Comparison of ENCODE assay signal across 8 cellular contexts in the genomic region with DNA sequence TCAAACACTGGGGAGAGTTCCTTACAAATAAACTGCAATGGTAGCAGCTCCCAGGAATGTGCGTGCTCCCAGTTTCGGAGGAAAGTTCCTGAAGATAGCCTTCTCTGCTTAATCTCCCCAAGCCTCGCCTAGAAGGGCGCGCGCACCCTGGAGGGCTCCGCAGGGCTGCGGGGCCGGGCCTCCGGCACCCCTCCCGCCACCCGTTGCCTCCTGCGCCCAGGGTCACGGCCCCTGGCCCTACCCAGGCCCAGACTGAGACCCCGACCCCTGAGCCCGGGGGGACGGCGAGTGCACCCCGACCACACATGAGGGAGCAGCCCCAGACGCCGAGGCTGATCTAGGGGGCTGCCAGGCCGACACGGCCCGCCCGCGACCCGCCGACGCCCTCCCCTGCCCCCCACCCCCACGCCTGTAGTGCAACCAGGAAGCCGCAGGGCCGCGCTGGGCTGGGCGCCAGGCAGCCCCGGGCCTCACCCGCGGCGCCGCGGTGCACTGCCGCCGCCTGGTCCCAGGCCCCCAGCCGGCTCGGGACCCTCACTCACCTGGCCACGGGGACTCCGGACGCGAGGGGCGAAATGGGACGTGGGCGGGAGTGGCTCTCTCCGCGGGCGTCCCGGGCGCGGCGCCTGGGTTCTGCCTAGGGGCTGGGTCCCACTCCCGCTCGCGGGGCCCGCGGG. TPM values are rescaled to one million over a fixed set of nuclear protein-coding genes. Genes with fewer than 3 reads are reported as not detected.
DNase-seq lines count a peak whose midpoint lies in the region; ATAC-seq and TF ChIP-seq lines count a peak whose summit lies in the region.

No MANE protein-coding gene starts in this region.

- peak overlapping the region; percentile 93 for H3K4me3 Mint-ChIP-seq in activated naive CD8-positive, alpha-beta T cell treated with anti-CD3 and anti-CD28 coated beads, Interleukin-2, amount 10 ng/mL, durations not matched to agents 7 days and 5 days

- no peak for TF ChIP-seq POLR2A in gastrocnemius medialis (IDR thresholded peaks at IDR 0.05)

- peaks cover 41% of the 10 kb centered on the region for H3K4me1 Mint-ChIP-seq in activated naive CD8-positive, alpha-beta T cell treated with anti-CD3 and anti-CD28 coated beads, Interleukin-2, amount 10 ng/mL, durations not matched to agents 7 days and 5 days

- in situ Hi-C loops in gastrocnemius medialis (cut with MboI; ENCODE audit: low sequenced_read_pairs in 4 of 4): loop anchor here (5.0 to 25.0 kb wide), 5 partner anchors 43 to 143 kb away; no protein-coding TSS in a partner anchor

- H3K27ac ChIP-seq in gastrocnemius medialis: peak overlapping the region; percentile 95 to 100 (median 98)

- POLR2A ChIA-PET in activated naive CD8-positive, alpha-beta T cell treated with anti-CD3 and anti-CD28 coated beads, Interleukin-2, amount 10 ng/mL, durations not matched to agents 7 days and 5 days (lab: Charles Lee): interaction anchor here (0.8 to 3.9 kb wide), 9 partner anchors 8 to 61 kb away, joined by 3 to 77 read pairs (median 4); no protein-coding TSS in a partner anchor

- intact Hi-C loops in gastrocnemius medialis (cut with DNase I; ENCODE audit: low total_unique reads): loop anchor here (1.0 to 5.0 kb wide), 5 partner anchors 39 to 858 kb away; a partner anchor contains a TSS

- H3K27me3 ChIP-seq in gastrocnemius medialis: no peaks in the 10 kb centered on the region

- ATAC-seq in GM18498 (IDR thresholded peaks at IDR 0.05; ENCODE audit: unreplicated experiment): peak; percentile 43
- peak; percentile 35 for ATAC-seq in activated naive CD8-positive, alpha-beta T cell treated with anti-CD3 and anti-CD28 coated beads, Interleukin-2, amount 10 ng/mL, durations not matched to agents 7 days and 5 days (ENCODE audit: low read depth)
- ATAC-seq in gastrocnemius medialis: peak; percentile 21 to 24

- H3K36me3 Mint-ChIP-seq in activated naive CD8-positive, alpha-beta T cell treated with anti-CD3 and anti-CD28 coated beads, Interleukin-2, amount 10 ng/mL, durations not matched to agents 7 days and 5 days: peaks cover 22% of the 10 kb centered on the region

- H3K9me3 Mint-ChIP-seq in activated naive CD8-positive, alpha-beta T cell treated with anti-CD3 and anti-CD28 coated beads, Interleukin-2, amount 10 ng/mL, durations not matched to agents 7 days and 5 days: no peaks in the 10 kb centered on the region

- TF ChIP-seq CTCF in gastrocnemius medialis (IDR thresholded peaks at IDR 0.05 in 4 of 5, conservative IDR thresholded peaks at IDR 0.05 in 1 of 5): peak in 1 of 5 experiments; percentile 12

- H3K27ac Mint-ChIP-seq in activated naive CD8-positive, alpha-beta T cell treated with anti-CD3 and anti-CD28 coated beads, Interleukin-2, amount 10 ng/mL, durations not matched to agents 7 days and 5 days: peak overlapping the region; percentile 89

- H3K4me3 ChIP-seq in gastrocnemius medialis: peak overlapping the region; percentile 69 to 97 (median 78)

- H3K27me3 Mint-ChIP-seq in activated naive CD8-positive, alpha-beta T cell treated with anti-CD3 and anti-CD28 coated beads, Interleukin-2, amount 10 ng/mL, durations not matched to agents 7 days and 5 days: peaks cover 2% of the 10 kb centered on the region

- no peaks in the 10 kb centered on the region for H3K36me3 ChIP-seq in gastrocnemius medialis

- H3K9me3 ChIP-seq in gastrocnemius medialis: no peaks in the 10 kb centered on the region

- H3K4me1 ChIP-seq in gastrocnemius medialis: peaks cover 48 to 60% of the 10 kb centered on the region in 2 donors

- DNase-seq in HCEC 1CT (peak; percentile 25), NAMALWA (ENCODE audit: low spot score) (peak; percentile 9), hepatic stellate cell (ENCODE audit: low spot score) (peak; percentile 37), gastrocnemius medialis (no peak), NOMO-1 (lab: John Stamatoyannopoulos, UW; ENCODE audit: unreplicated experiment in 2 of 2) (no peak)
- DNase-seq in activated naive CD8-positive, alpha-beta T cell treated with anti-CD3 and anti-CD28 coated beads, Interleukin-2, amount 10 ng/mL, durations not matched to agents 7 days and 5 days: no peak
- DNase-seq in activated effector memory CD4-positive, alpha-beta T cell treated with Interleukin-2 at 50 U/mL for 16 hours: no peak

RNA-seq across cellular contexts. Expression of a gene that starts 0.4 kb away (rescaled TPM):
- 100 to 1,000 TPM; 263 to 277 TPM for total RNA-seq in activated naive CD8-positive, alpha-beta T cell treated with anti-CD3 and anti-CD28 coated beads, Interleukin-2, amount 10 ng/mL, durations not matched to agents 7 days and 5 days
- total RNA-seq in gastrocnemius medialis: 100 to 1,000 TPM; 142 to 202 (median 173) TPM

Comparison
In these comparisons a context has a peak if more than half of its experiments do, and no peak if none do; other contexts are left out.
1. DNase-seq: peak in HCEC 1CT (single experiment), NAMALWA (single experiment) and hepatic stellate cell (single experiment); none in activated naive CD8-positive, alpha-beta T cell treated with anti-CD3 and anti-CD28 coated beads, Interleukin-2, amount 10 ng/mL, durations not matched to agents 7 days and 5 days (single experiment), gastrocnemius medialis (0 of 2), NOMO-1 (0 of 2) and activated effector memory CD4-positive, alpha-beta T cell treated with Interleukin-2 at 50 U/mL for 16 hours (single experiment).
2. Peak in every context shown above with its lines, with median percentiles within 50 percentile points of each other: ATAC-seq.